ENCODE assay signal across 9 cellular contexts in genomic region chr19:3132971-3133792, GRCh38. TPM values are rescaled to one million over a fixed set of nuclear protein-coding genes. Genes with fewer than 3 reads are reported as not detected.
A peak's percentile ranks its signal among the peaks of the same experiment; 100 is the strongest.
DNase-seq lines count a peak whose midpoint lies in the region; ATAC-seq and TF ChIP-seq lines count a peak whose summit lies in the region.
"Had no signal": no experiment of that assay in that cellular context is flagged by ENCODE, and none has a peak within 500 bp of the region (broad histone marks: within the 10 kb centered on the region; RNA-seq: fewer than 3 reads in every experiment).

No MANE protein-coding gene starts in this region.

- POLR2A ChIA-PET in activated CD8-positive, alpha-beta T cell treated with anti-CD3 and anti-CD28 coated beads, Interleukin-2, amount 10 ng/mL, durations not matched to agents 7 days and 5 days (lab: Charles Lee): interaction anchor here (0.9 to 1.5 kb wide), 6 partner anchors 9 to 183 kb away, joined by 3 read pairs; partner anchors contain the start of gene S1PR4

- intact Hi-C loops in sigmoid colon (cut with DNase I) (no loop called here), gastrocnemius medialis (cut with DNase I; ENCODE audit: low total_unique reads) (no loop called here)

- H3K27me3 Mint-ChIP-seq in activated CD8-positive, alpha-beta T cell treated with anti-CD3 and anti-CD28 coated beads, Interleukin-2, amount 10 ng/mL, durations not matched to agents 7 days and 5 days (ENCODE audit: low read depth): no peaks in the 10 kb centered on the region

- H3K27me3 ChIP-seq in GM23248 (replicated peaks; ENCODE audit: insufficient read depth) (no peaks in the 10 kb centered on the region), sigmoid colon (no peaks in the 10 kb centered on the region), HAP-1 (ENCODE audit: low read depth) (no peaks in the 10 kb centered on the region), gastrocnemius medialis (no peaks in the 10 kb centered on the region)

- in situ Hi-C loops in GM23248 (cut with MboI): no loop called here
- in situ Hi-C loops in HAP-1 (cut with MboI; ENCODE audit: low sequenced_read_pairs): no loop called here
- in situ Hi-C loops in gastrocnemius medialis (cut with MboI; ENCODE audit: low sequenced_read_pairs in 4 of 4): no loop called here

- H3K4me1 Mint-ChIP-seq in activated CD8-positive, alpha-beta T cell treated with anti-CD3 and anti-CD28 coated beads, Interleukin-2, amount 10 ng/mL, durations not matched to agents 7 days and 5 days (ENCODE audit: low read depth): peaks cover 52% of the 10 kb centered on the region
- H3K4me1 Mint-ChIP-seq: neural crest cell had no signal

- 5 to 10% methylated on average over 20 to 24 of the region's 24 CpGs for WGBS in GM23248 (ENCODE audit: low coverage in 1 of 2, low lambda C conversion rate in 2 of 2, missing lambda C conversion rate in 2 of 2), 2 experiments
- 39 to 56% methylated on average over 24 of the region's 24 CpGs for WGBS in sigmoid colon, 2 donors

- H3K27ac Mint-ChIP-seq in activated CD8-positive, alpha-beta T cell treated with anti-CD3 and anti-CD28 coated beads, Interleukin-2, amount 10 ng/mL, durations not matched to agents 7 days and 5 days: peak overlapping the region; percentile 97

- no peaks in the 10 kb centered on the region for H3F3A ChIP-seq in GM23248 (ENCODE audit: insufficient read depth)

- H3K79me2 ChIP-seq in GM23248 (ENCODE audit: insufficient read depth): no peaks in the 10 kb centered on the region

- no peaks in the 10 kb centered on the region for H3K9me3 Mint-ChIP-seq in activated CD8-positive, alpha-beta T cell treated with anti-CD3 and anti-CD28 coated beads, Interleukin-2, amount 10 ng/mL, durations not matched to agents 7 days and 5 days (ENCODE audit: insufficient read depth)
- H3K9me3 Mint-ChIP-seq: neural crest cell had no signal

- H3K36me3 Mint-ChIP-seq in activated CD8-positive, alpha-beta T cell treated with anti-CD3 and anti-CD28 coated beads, Interleukin-2, amount 10 ng/mL, durations not matched to agents 7 days and 5 days (ENCODE audit: low read depth): peaks cover 5% of the 10 kb centered on the region

- no peak for TF ChIP-seq CTCF in sigmoid colon (IDR thresholded peaks at IDR 0.05)
- no peak for TF ChIP-seq CTCF in gastrocnemius medialis (IDR thresholded peaks at IDR 0.05 in 4 of 5, conservative IDR thresholded peaks at IDR 0.05 in 1 of 5)

- H3K9me3 ChIP-seq in GM23248 (ENCODE audit: low read depth) (no peaks in the 10 kb centered on the region), sigmoid colon (no peaks in the 10 kb centered on the region), HAP-1 (no peaks in the 10 kb centered on the region), gastrocnemius medialis (no peaks in the 10 kb centered on the region)

- H3K4me3 ChIP-seq in GM23248: peak overlapping the region; percentile 8; the same call in 1 of the 2 replicates
- no peak overlapping the region for H3K4me3 ChIP-seq in sigmoid colon
- H3K4me3 ChIP-seq in HAP-1: no peak overlapping the region
- H3K4me3 ChIP-seq in gastrocnemius medialis: no peak overlapping the region

- H3K9me2 ChIP-seq in GM23248 (ENCODE audit: insufficient read depth): no peaks in the 10 kb centered on the region

- peak overlapping the region; percentile 39 for H3K9ac ChIP-seq in GM23248

- H3K36me3 ChIP-seq in GM23248 (ENCODE audit: low read depth) (no peaks in the 10 kb centered on the region), sigmoid colon (no peaks in the 10 kb centered on the region), HAP-1 (replicated peaks) (no peaks in the 10 kb centered on the region), gastrocnemius medialis (no peaks in the 10 kb centered on the region)

- CTCF ChIA-PET in activated CD8-positive, alpha-beta T cell treated with anti-CD3 and anti-CD28 coated beads, Interleukin-2, amount 10 ng/mL, durations not matched to agents 7 days and 5 days (lab: Charles Lee): interaction anchor here (1.1 to 8.4 kb wide), 10 partner anchors 9 to 182 kb away, joined by 3 to 64 read pairs (median 4); no protein-coding TSS in a partner anchor

- H2AFZ ChIP-seq in GM23248: peak overlapping the region; percentile 61

- peak overlapping the region; percentile 66 for H3K4me3 Mint-ChIP-seq in activated CD8-positive, alpha-beta T cell treated with anti-CD3 and anti-CD28 coated beads, Interleukin-2, amount 10 ng/mL, durations not matched to agents 7 days and 5 days
- H3K4me3 Mint-ChIP-seq: neural crest cell had no signal

- no peak for TF ChIP-seq EP300 in sigmoid colon (IDR thresholded peaks at IDR 0.05)

- TF ChIP-seq POLR2A in sigmoid colon (IDR thresholded peaks at IDR 0.05): no peak
- no peak for TF ChIP-seq POLR2A in gastrocnemius medialis (IDR thresholded peaks at IDR 0.05)

- H3K4me1 ChIP-seq in GM23248 (ENCODE audit: insufficient read depth) (peaks cover 12% of the 10 kb centered on the region), sigmoid colon (peaks cover 0 to 4% (median 0%) of the 10 kb centered on the region in 4 donors), HAP-1 (no peaks in the 10 kb centered on the region), gastrocnemius medialis (no peaks in the 10 kb centered on the region)

- H3K4me2 ChIP-seq in GM23248 (ENCODE audit: unreplicated experiment): peak overlapping the region; percentile 46

- DNase-seq in COR-L47 (lab: John Stamatoyannopoulos, UW) (peak; percentile 85), GM23248 (peak; percentile 78), NCI-H345 (lab: John Stamatoyannopoulos, UW) (peak; percentile 83), epithelial cell of prostate (ENCODE audit: low read depth, low spot score) (no peak), sigmoid colon (no peak), HAP-1 (ENCODE audit: low spot score in 2 of 2) (no peak), gastrocnemius medialis (no peak)
- peak; percentile 86 for DNase-seq in activated CD8-positive, alpha-beta T cell treated with anti-CD3 and anti-CD28 coated beads, Interleukin-2, amount 10 ng/mL, durations not matched to agents 7 days and 5 days

- H4K20me1 ChIP-seq in GM23248 (ENCODE audit: insufficient read depth): no peaks in the 10 kb centered on the region

- peak; percentile 92 for ATAC-seq in activated CD8-positive, alpha-beta T cell treated with anti-CD3 and anti-CD28 coated beads, Interleukin-2, amount 10 ng/mL, durations not matched to agents 7 days and 5 days
- no peak for ATAC-seq in gastrocnemius medialis

- H3K27ac ChIP-seq in GM23248 (peak overlapping the region; percentile 27), epithelial cell of prostate (peak overlapping the region; percentile 57), sigmoid colon (peak overlapping the region; percentile 6 to 61 (median 48)), gastrocnemius medialis (peak overlapping the region in 1 of 4 donors; percentile 12)

RNA-seq across cellular contexts. Expression of gene GNA15, which starts 2.7 kb away (rescaled TPM):
- total RNA-seq in GM23248 (2014; rRNA removed; shearing (Covaris generic)): not detected in 2 replicates
- not detected in 2 replicates for polyA plus RNA-seq in GM23248 (2016; fragmentation: Nextera tagmentation; extraction: Ambion mirVana)
- 10 to 100 TPM; 23.8 to 24.5 TPM for total RNA-seq in activated CD8-positive, alpha-beta T cell treated with anti-CD3 and anti-CD28 coated beads, Interleukin-2, amount 10 ng/mL, durations not matched to agents 7 days and 5 days
- 1 to 10 TPM in 3 of 4 donors, under 1 TPM in 1; 0.55 to 6.0 (median 4.4) TPM for total RNA-seq in sigmoid colon
- polyA plus RNA-seq in sigmoid colon: 1 to 10 TPM; 4.2 to 5.6 (median 5.1) TPM
- total RNA-seq in gastrocnemius medialis: 1 to 10 TPM in 1 of 4 donors, under 1 TPM in 3; 0.51 to 1.2 (median 0.81) TPM
- total RNA-seq: neural crest cell had no signal

RNA-seq across cellular contexts. Expression of gene GNA11, which starts 39.0 kb away (rescaled TPM):
- 69.9 and 99.3 TPM in 2 replicates for total RNA-seq in GM23248 (2014; rRNA removed; shearing (Covaris generic))
- polyA plus RNA-seq in GM23248 (2016; fragmentation: Nextera tagmentation; extraction: Ambion mirVana): 14.2 and 15.0 TPM in 2 replicates
- under 1 TPM; 0.08 to 0.71 TPM for total RNA-seq in activated CD8-positive, alpha-beta T cell treated with anti-CD3 and anti-CD28 coated beads, Interleukin-2, amount 10 ng/mL, durations not matched to agents 7 days and 5 days
- total RNA-seq in sigmoid colon: 10 to 100 TPM; 43.2 to 52.5 (median 45.4) TPM
- 100 to 1,000 TPM in 2 of 3 donors, 10 to 100 TPM in 1; 90.1 to 151 (median 150) TPM for polyA plus RNA-seq in sigmoid colon
- total RNA-seq in gastrocnemius medialis: 10 to 100 TPM; 38.3 to 72.5 (median 68.5) TPM

RNA-seq across cellular contexts. Expression of gene S1PR4, which starts 45.4 kb away (rescaled TPM):
- not detected in 2 replicates for total RNA-seq in GM23248 (2014; rRNA removed; shearing (Covaris generic))
- polyA plus RNA-seq in GM23248 (2016; fragmentation: Nextera tagmentation; extraction: Ambion mirVana): not detected in 2 replicates
- total RNA-seq in activated CD8-positive, alpha-beta T cell treated with anti-CD3 and anti-CD28 coated beads, Interleukin-2, amount 10 ng/mL, durations not matched to agents 7 days and 5 days: 100 to 1,000 TPM; 140 TPM
- 1 to 10 TPM in 1 of 4 donors, under 1 TPM in 2, not detected in 1; 0.33 to 1.9 (median 0.36) TPM for total RNA-seq in sigmoid colon
- 10 to 100 TPM in 1 of 3 donors, under 1 TPM in 1, not detected in 1; 0.60 to 24.4 TPM for polyA plus RNA-seq in sigmoid colon
- 1 to 10 TPM in 2 of 4 donors, under 1 TPM in 2; 0.87 to 3.4 (median 0.97) TPM for total RNA-seq in gastrocnemius medialis
- total RNA-seq: neural crest cell had no signal

RNA-seq across cellular contexts. Expression of gene NCLN, which starts 52.5 kb away (rescaled TPM):
- 73.0 and 76.5 TPM in 2 replicates for total RNA-seq in GM23248 (2014; rRNA removed; shearing (Covaris generic))
- polyA plus RNA-seq in GM23248 (2016; fragmentation: Nextera tagmentation; extraction: Ambion mirVana): 84.8 and 91.3 TPM in 2 replicates
- total RNA-seq in activated CD8-positive, alpha-beta T cell treated with anti-CD3 and anti-CD28 coated beads, Interleukin-2, amount 10 ng/mL, durations not matched to agents 7 days and 5 days: 10 to 100 TPM; 66.3 to 67.3 TPM
- total RNA-seq in sigmoid colon: 10 to 100 TPM; 12.2 to 23.5 (median 16.0) TPM
- 10 to 100 TPM; 15.0 to 94.7 (median 18.7) TPM for polyA plus RNA-seq in sigmoid colon
- 10 to 100 TPM; 18.2 to 54.4 (median 43.1) TPM for total RNA-seq in gastrocnemius medialis

Comparison
In these comparisons a context has a peak if more than half of its experiments do, and no peak if none do; other contexts are left out.
1. DNase-seq: peak in COR-L47 (single experiment), GM23248 (single experiment), NCI-H345 (single experiment) and activated CD8-positive, alpha-beta T cell treated with anti-CD3 and anti-CD28 coated beads, Interleukin-2, amount 10 ng/mL, durations not matched to agents 7 days and 5 days (single experiment); none in epithelial cell of prostate (single experiment), sigmoid colon (single experiment), HAP-1 (0 of 2) and gastrocnemius medialis (0 of 2).
2. RNA of gene GNA11, which starts 39.0 kb away (total RNA-seq): 69.9 to 99.3 TPM in GM23248, 38.3 to 72.5 TPM in gastrocnemius medialis and 43.2 to 52.5 TPM in sigmoid colon; 0.08 to 0.71 TPM in activated CD8-positive, alpha-beta T cell treated with anti-CD3 and anti-CD28 coated beads, Interleukin-2, amount 10 ng/mL, durations not matched to agents 7 days and 5 days; every median in the first group is over 10 times any median in the second.
3. RNA of gene S1PR4, which starts 45.4 kb away (total RNA-seq): 140 TPM in activated CD8-positive, alpha-beta T cell treated with anti-CD3 and anti-CD28 coated beads, Interleukin-2, amount 10 ng/mL, durations not matched to agents 7 days and 5 days; 0.87 to 3.4 TPM in gastrocnemius medialis, 0.33 to 1.9 TPM in sigmoid colon and not detected in GM23248; every median in the first group is over 10 times any median in the second.